8 cellular contexts compared by ENCODE assay signal in genomic region chr19:49387936-49388372, GRCh38. TPM values are rescaled to one million over a fixed set of nuclear protein-coding genes. Genes with fewer than 3 reads are reported as not detected.
A peak's percentile ranks its signal among the peaks of the same experiment; 100 is the strongest.
DNase-seq lines count a peak whose midpoint lies in the region; ATAC-seq and TF ChIP-seq lines count a peak whose summit lies in the region.

A gene with protein sequence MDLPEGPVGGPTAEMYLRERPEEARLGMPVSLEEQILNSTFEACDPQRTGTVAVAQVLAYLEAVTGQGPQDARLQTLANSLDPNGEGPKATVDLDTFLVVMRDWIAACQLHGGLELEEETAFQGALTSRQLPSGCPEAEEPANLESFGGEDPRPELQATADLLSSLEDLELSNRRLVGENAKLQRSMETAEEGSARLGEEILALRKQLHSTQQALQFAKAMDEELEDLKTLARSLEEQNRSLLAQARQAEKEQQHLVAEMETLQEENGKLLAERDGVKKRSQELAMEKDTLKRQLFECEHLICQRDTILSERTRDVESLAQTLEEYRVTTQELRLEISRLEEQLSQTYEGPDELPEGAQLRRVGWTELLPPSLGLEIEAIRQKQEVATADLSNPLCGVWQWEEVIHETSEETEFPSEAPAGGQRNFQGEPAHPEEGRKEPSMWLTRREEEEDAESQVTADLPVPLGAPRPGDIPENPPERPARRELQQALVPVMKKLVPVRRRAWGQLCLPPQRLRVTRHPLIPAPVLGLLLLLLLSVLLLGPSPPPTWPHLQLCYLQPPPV (plus strand): TSS chr19:49388249. CDS start chr19:49390884, 2,635 bp downstream.

- DNase-seq in RPMI7951 (ENCODE audit: low read depth) = peak; percentile 86
- peak; percentile 78 for DNase-seq in activated gamma-delta T cell treated with Interleukin-2 at 50 U/mL for 16 hours
- peak in 27 of 51 donors; percentile 2 to 50 (median 19) for DNase-seq in hypothalamus (lab: John Stamatoyannopoulos, UW)
- peak; percentile 72 to 81 (median 76) for DNase-seq in stimulated activated CD4-positive, alpha-beta T cell treated with anti-CD3 and anti-CD28 coated beads, TNF-alpha, amount 100 ng/mL, for 4 hours (ENCODE audit: low read depth in 3 of 3)
- DNase-seq in NCI-H82 treated with DMSO at 0.1 percent for 48 hours (lab: John Stamatoyannopoulos, UW; ENCODE audit: unreplicated experiment) = no peak
- DNase-seq in ecto neural progenitor cell (ENCODE audit: low spot score) = no peak
- no peak for DNase-seq in islet precursor cell

- TF ChIP-seq POLR2A in GM18505 (IDR thresholded peaks at IDR 0.05; ENCODE audit: borderline replicate concordance, extremely low read depth, insufficient read depth, insufficient read length) = peak; percentile 54

- no peak for ATAC-seq in GM18505 (IDR thresholded peaks at IDR 0.05; ENCODE audit: unreplicated experiment)

RNA-seq across cellular contexts. Expression of the gene that starts here (rescaled TPM):
- total RNA-seq in RPMI7951 (2014; rRNA removed; shearing (Covaris generic)) = not detected in 2 replicates

Comparison
In these comparisons a context has a peak if more than half of its experiments do, and no peak if none do; other contexts are left out.
1. Peak in DNase-seq in RPMI7951; RNA of the gene not detected or under 1 TPM.
2. DNase-seq: peak in activated gamma-delta T cell treated with Interleukin-2 at 50 U/mL for 16 hours (single experiment), hypothalamus (27 of 51) and stimulated activated CD4-positive, alpha-beta T cell treated with anti-CD3 and anti-CD28 coated beads, TNF-alpha, amount 100 ng/mL, for 4 hours (3 of 3); none in NCI-H82 treated with DMSO at 0.1 percent for 48 hours (single experiment), ecto neural progenitor cell (single experiment) and islet precursor cell (single experiment).